Comparison of ENCODE assay signal across 9 cellular contexts in the genomic region with DNA sequence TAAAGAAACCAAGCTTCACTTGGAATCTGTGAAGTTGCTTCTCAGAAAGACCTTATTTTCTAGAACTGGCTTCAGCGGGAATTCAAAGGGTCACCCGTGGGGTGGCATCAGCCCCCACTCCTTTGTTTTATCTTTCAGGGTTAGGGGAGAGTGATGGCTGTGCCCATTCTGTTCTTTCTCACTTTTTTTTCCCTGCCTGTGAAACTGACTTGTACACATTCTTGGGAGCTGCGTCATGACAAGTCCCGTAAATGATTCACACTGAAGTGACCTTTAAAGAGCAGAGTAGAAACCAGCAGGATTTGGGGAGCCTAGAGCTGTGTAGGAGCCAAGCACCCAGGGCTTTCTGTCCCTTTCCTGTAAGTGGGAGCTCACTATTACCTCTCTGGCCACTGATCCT. TPM values are rescaled to one million over a fixed set of nuclear protein-coding genes. Genes with fewer than 3 reads are reported as not detected.
DNase-seq lines count a peak whose midpoint lies in the region; TF ChIP-seq lines count a peak whose summit lies in the region.
"Had no signal": no experiment of that assay in that cellular context is flagged by ENCODE, and none has a peak within 500 bp of the region (broad histone marks: within the 10 kb centered on the region; RNA-seq: fewer than 3 reads in every experiment).

No MANE protein-coding gene starts in this region.

- DNase-seq in Caki2 (ENCODE audit: low read depth) (peak; percentile 41), SW 1271 (lab: John Stamatoyannopoulos, UW) (peak; percentile 24 to 70), glomerular visceral epithelial cell (ENCODE audit: extremely low spot score) (peak; percentile 74), progenitor cell of endocrine pancreas (ENCODE audit: low spot score, unreplicated experiment) (no peak), retina (no peak), HUDEP-2 (lab: John Stamatoyannopoulos, UW; ENCODE audit: unreplicated experiment in 76 of 76) (no peak)
- no peak for DNase-seq in activated CD4-positive, CD25-positive, alpha-beta regulatory T cell treated with anti-CD3 and anti-CD28 coated beads, Interleukin-2, amount 50 U/mL, for 72 hours
- no peak for DNase-seq in stimulated activated CD4-positive, alpha-beta T cell treated with anti-CD3 and anti-CD28 coated beads, Interleukin-4, amount 100 ng/mL, for 24 hours
- DNase-seq: effector memory CD4-positive, alpha-beta T cell had no signal

- peak overlapping the region; percentile 55 for H3K4me3 Mint-ChIP-seq in progenitor cell of endocrine pancreas (ENCODE audit: low read depth)

- H3K27me3 Mint-ChIP-seq in progenitor cell of endocrine pancreas, result no peaks in the 10 kb centered on the region

- in situ Hi-C loops in Caki2 (cut with HindIII; ENCODE audit: low pct_unique_long_range_greater_than_20kb, low sequenced_read_pairs), result no loop called here

- TF ChIP-seq CTCF in progenitor cell of endocrine pancreas (IDR thresholded peaks at IDR 0.05; ENCODE audit: unreplicated experiment), result no peak

- H3K4me1 Mint-ChIP-seq in progenitor cell of endocrine pancreas (ENCODE audit: low read depth), result peaks cover 45% of the 10 kb centered on the region

- H3K27ac Mint-ChIP-seq in progenitor cell of endocrine pancreas, result peak overlapping the region; percentile 97

- H3K36me3 Mint-ChIP-seq in progenitor cell of endocrine pancreas (ENCODE audit: insufficient read depth), result peaks cover 33% of the 10 kb centered on the region

- H3K9me3 Mint-ChIP-seq in progenitor cell of endocrine pancreas (ENCODE audit: low read depth), result no peaks in the 10 kb centered on the region

RNA-seq across cellular contexts. Expression of a gene that starts 43.8 kb away (rescaled TPM):
- total RNA-seq in Caki2 (2014; rRNA removed; shearing (Covaris generic); ENCODE audit: low replicate concordance), result 3.1 and 4.4 TPM in 2 replicates
- total RNA-seq in progenitor cell of endocrine pancreas, result 70.4 and 75.4 TPM in 2 replicates

Comparison
In these comparisons a context has a peak if more than half of its experiments do, and no peak if none do; other contexts are left out.
1. DNase-seq: peak in Caki2 (single experiment), SW 1271 (2 of 2) and glomerular visceral epithelial cell (single experiment); none in progenitor cell of endocrine pancreas (single experiment), activated CD4-positive, CD25-positive, alpha-beta regulatory T cell treated with anti-CD3 and anti-CD28 coated beads, Interleukin-2, amount 50 U/mL, for 72 hours (single experiment), retina (single experiment), stimulated activated CD4-positive, alpha-beta T cell treated with anti-CD3 and anti-CD28 coated beads, Interleukin-4, amount 100 ng/mL, for 24 hours (single experiment) and HUDEP-2 (0 of 76).
2. RNA of a gene that starts 43.8 kb away (total RNA-seq): 70.4 to 75.4 TPM in progenitor cell of endocrine pancreas; 3.1 to 4.4 TPM in Caki2; every median in the first group is over 10 times any median in the second.